In genomic region chr18:32091325-32091723, GRCh38 we compare ENCODE assay signal across 7 cellular contexts. TPM values are rescaled to one million over a fixed set of nuclear protein-coding genes. Genes with fewer than 3 reads are reported as not detected.
A peak's percentile ranks its signal among the peaks of the same experiment; 100 is the strongest.
DNase-seq lines count a peak whose midpoint lies in the region; ATAC-seq and TF ChIP-seq lines count a peak whose summit lies in the region.

No MANE protein-coding gene starts in this region.

- DNase-seq in activated naive CD4-positive, alpha-beta T cell treated with anti-CD3 and anti-CD28 coated beads, Interleukin-2, amount 50 U/mL, for 72 hours (ENCODE audit: low spot score in 2 of 2), result no peak
- DNase-seq in stomach, result no peak
- DNase-seq in anterior cingulate cortex (lab: John Stamatoyannopoulos, UW), result no peak

- no peaks in the 10 kb centered on the region for H3K27me3 ChIP-seq in HUES48 (ENCODE audit: control insufficient read depth, insufficient read depth, low read length)
- H3K27me3 ChIP-seq in iPS-20b (ENCODE audit: insufficient read depth, low read length), result no peaks in the 10 kb centered on the region
- H3K27me3 ChIP-seq in stomach, result no peaks in the 10 kb centered on the region

- H3K9ac ChIP-seq in HUES48 (ENCODE audit: low read depth, low read length), result 0 out of 2 replicates have a peak overlapping the region, but pooled peaks have one; percentile 93
- peak overlapping the region; percentile 83; the same call in 1 of the 2 replicates for H3K9ac ChIP-seq in iPS-20b (ENCODE audit: low read depth, low read length)

- H3K9me3 Mint-ChIP-seq in activated naive CD4-positive, alpha-beta T cell treated with anti-CD3 and anti-CD28 coated beads, Interleukin-2, amount 50 U/mL, for 72 hours, result no peaks in the 10 kb centered on the region

- ATAC-seq in activated naive CD4-positive, alpha-beta T cell treated with anti-CD3 and anti-CD28 coated beads, Interleukin-2, amount 50 U/mL, for 72 hours, result no peak
- ATAC-seq in HG02798 (IDR thresholded peaks at IDR 0.05; ENCODE audit: poor library complexity, unreplicated experiment) (no peak), HG02678 (IDR thresholded peaks at IDR 0.05; ENCODE audit: unreplicated experiment) (no peak)

- H3K36me3 ChIP-seq in HUES48 (ENCODE audit: control insufficient read depth, insufficient read depth, low read length) (peaks cover 18% of the 10 kb centered on the region), iPS-20b (ENCODE audit: insufficient read depth, low read depth, low read length) (peaks cover 13% of the 10 kb centered on the region; the same call in 1 of the 2 replicates), stomach (peaks cover 0 to 9% (median 2%) of the 10 kb centered on the region in 4 donors)

- TF ChIP-seq CTCF in stomach (IDR thresholded peaks at IDR 0.05), result no peak

- no peak for TF ChIP-seq POLR2A in stomach (IDR thresholded peaks at IDR 0.05)

- intact Hi-C loops in stomach (cut with DNase I; ENCODE audit: low total_unique reads), result loop anchor here (10.0 kb wide), 1 partner anchor 147 kb away; the partner anchor contains the start of gene TRAPPC8

- H3K9me3 ChIP-seq in HUES48 (ENCODE audit: control insufficient read depth, insufficient read depth, low read length) (no peaks in the 10 kb centered on the region), iPS-20b (ENCODE audit: insufficient read depth, low read depth, low read length) (no peaks in the 10 kb centered on the region), stomach (no peaks in the 10 kb centered on the region)

- no peak for TF ChIP-seq EP300 in stomach (IDR thresholded peaks at IDR 0.05)

- 38 to 44% (median 39%) methylated on average over 7 of the region's 7 CpGs for WGBS in stomach, 5 donors

- H3K27ac Mint-ChIP-seq in activated naive CD4-positive, alpha-beta T cell treated with anti-CD3 and anti-CD28 coated beads, Interleukin-2, amount 50 U/mL, for 72 hours, result peak overlapping the region; percentile 94 to 98

- peaks cover 20 to 32% of the 10 kb centered on the region in 2 donors for H3K36me3 Mint-ChIP-seq in activated naive CD4-positive, alpha-beta T cell treated with anti-CD3 and anti-CD28 coated beads, Interleukin-2, amount 50 U/mL, for 72 hours

- H3K4me3 ChIP-seq in HUES48 (ENCODE audit: low read depth, low read length), result peak overlapping the region; percentile 90
- H3K4me3 ChIP-seq in iPS-20b (ENCODE audit: low read length), result peak overlapping the region; percentile 84
- peak overlapping the region; percentile 92 to 99 (median 92) for H3K4me3 ChIP-seq in stomach

- H3K27ac ChIP-seq in HUES48 (ENCODE audit: low read depth, low read length), result peak overlapping the region; percentile 98
- H3K27ac ChIP-seq in iPS-20b (ENCODE audit: low read length), result peak overlapping the region; percentile 34
- peak overlapping the region; percentile 98 to 100 (median 99) for H3K27ac ChIP-seq in stomach

- H3K4me1 ChIP-seq in HUES48 (ENCODE audit: control insufficient read depth, insufficient read depth, low read length) (peaks cover 15% of the 10 kb centered on the region), iPS-20b (ENCODE audit: insufficient read depth, low read length) (peaks cover 6% of the 10 kb centered on the region; the same call in 1 of the 2 replicates), stomach (peaks cover 16 to 35% (median 33%) of the 10 kb centered on the region in 4 donors)

RNA-seq across cellular contexts. Expression of gene RNF138, which starts 0.3 kb away (rescaled TPM):
- 10 to 100 TPM; 58.8 to 64.7 TPM for total RNA-seq in activated naive CD4-positive, alpha-beta T cell treated with anti-CD3 and anti-CD28 coated beads, Interleukin-2, amount 50 U/mL, for 72 hours
- total RNA-seq in stomach, result 10 to 100 TPM in 4 of 5 donors, not detected in 1; 11.2 to 42.2 (median 22.1) TPM
- polyA plus RNA-seq in stomach, result 10 to 100 TPM in 2 of 3 donors, 1 to 10 TPM in 1; 8.5 to 16.0 (median 12.4) TPM

Comparison
In these comparisons a context has a peak if more than half of its experiments do, and no peak if none do; other contexts are left out.
1. H3K27ac ChIP-seq: peak in every context shown above with its lines; median percentile 99 in stomach; 98 in HUES48; 34 in iPS-20b.